ENCODE assay signal across 7 cellular contexts in the genomic region with DNA sequence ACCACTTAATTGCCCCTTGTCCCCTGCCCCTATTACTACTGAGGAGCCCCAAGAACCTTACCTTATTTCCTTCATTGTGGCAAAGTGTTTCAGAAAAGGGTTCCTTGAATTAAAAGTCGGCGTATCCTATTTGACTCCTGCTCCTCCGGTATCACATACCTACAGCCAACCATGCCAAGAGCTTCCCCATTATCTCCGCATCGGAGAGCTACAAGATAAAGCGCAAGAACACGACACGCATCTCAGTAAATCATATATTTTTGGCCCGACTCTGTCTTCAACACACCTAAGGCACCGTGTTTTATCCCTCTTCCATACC.
DNase-seq lines count a peak whose midpoint lies in the region; ATAC-seq and TF ChIP-seq lines count a peak whose summit lies in the region.

No MANE protein-coding gene starts in this region.

- H3K9me3 ChIP-seq in effector memory CD4-positive, alpha-beta T cell (ENCODE audit: control insufficient read depth, low read length), result no peaks in the 10 kb centered on the region
- H3K9me3 ChIP-seq in neutrophil, result no peaks in the 10 kb centered on the region

- peak overlapping the region; percentile 97 for H3K27ac ChIP-seq in effector memory CD4-positive, alpha-beta T cell (ENCODE audit: insufficient read depth, low read length, poor library complexity, severe bottlenecking)
- H3K27ac ChIP-seq in neutrophil, result peak overlapping the region; percentile 98

- H3K4me1 ChIP-seq in effector memory CD4-positive, alpha-beta T cell (ENCODE audit: control insufficient read depth, insufficient read depth, low read length, poor library complexity, severe bottlenecking), result peaks cover 12% of the 10 kb centered on the region
- peaks cover 31 to 40% of the 10 kb centered on the region in 2 experiments for H3K4me1 ChIP-seq in neutrophil (ENCODE audit: control insufficient read depth in 1 of 2, insufficient read depth in 1 of 2, low read depth in 1 of 2, low read length in 1 of 2)

- DNase-seq in NCI-H748 treated with DMSO at 0.1 percent for 48 hours (lab: John Stamatoyannopoulos, UW), result peak; percentile 50
- no peak for DNase-seq in effector memory CD4-positive, alpha-beta T cell
- no peak for DNase-seq in stimulated activated naive CD4-positive, alpha-beta T cell treated with Interleukin-2 at 50 U/mL for 16 hours (lab: John Stamatoyannopoulos, UW)

- TF ChIP-seq CTCF in neutrophil (IDR thresholded peaks at IDR 0.05), result no peak

- no peaks in the 10 kb centered on the region for H3K27me3 ChIP-seq in effector memory CD4-positive, alpha-beta T cell (replicated peaks; ENCODE audit: control insufficient read depth, insufficient read depth, low read length, poor library complexity, severe bottlenecking)
- H3K27me3 ChIP-seq in neutrophil, result no peaks in the 10 kb centered on the region

- ATAC-seq in GM18502 (IDR thresholded peaks at IDR 0.05; ENCODE audit: poor library complexity, unreplicated experiment) (peak; percentile 5), HG02571 (IDR thresholded peaks at IDR 0.05; ENCODE audit: unreplicated experiment) (peak; percentile 2), HG02623 (IDR thresholded peaks at IDR 0.05; ENCODE audit: unreplicated experiment) (no peak)

- peaks cover 4% of the 10 kb centered on the region for H3K36me3 ChIP-seq in effector memory CD4-positive, alpha-beta T cell (ENCODE audit: control insufficient read depth, insufficient read depth, low read length)
- H3K36me3 ChIP-seq in neutrophil, result peaks cover 3% of the 10 kb centered on the region

- H3K4me3 ChIP-seq in effector memory CD4-positive, alpha-beta T cell (ENCODE audit: insufficient read depth, low read depth, low read length, poor library complexity, severe bottlenecking), result peak overlapping the region; percentile 76
- peak overlapping the region; percentile 81 to 97 for H3K4me3 ChIP-seq in neutrophil (ENCODE audit: low read depth in 1 of 2, low read length in 1 of 2)
